8 cellular contexts compared by ENCODE assay signal in genomic region chr3:185935465-185936263, GRCh38. TPM values are rescaled to one million over a fixed set of nuclear protein-coding genes. Genes with fewer than 3 reads are reported as not detected.
DNase-seq lines count a peak whose midpoint lies in the region; ATAC-seq and TF ChIP-seq lines count a peak whose summit lies in the region.

No MANE protein-coding gene starts in this region.

- H3K4me3 Mint-ChIP-seq in CD14-positive monocyte (peak overlapping the region; percentile 100), naive B cell (peak overlapping the region; percentile 97 to 100 (median 100))
- peak overlapping the region; percentile 100 for H3K4me3 Mint-ChIP-seq in central memory CD8-positive, alpha-beta T cell

- no peak for ATAC-seq in central memory CD8-positive, alpha-beta T cell (replicated peaks; ENCODE audit: extremely low read depth, poor library complexity, severe bottlenecking)
- ATAC-seq in naive B cell (ENCODE audit: low read depth in 2 of 2) (no peak), HG02588 (IDR thresholded peaks at IDR 0.05; ENCODE audit: unreplicated experiment) (no peak)
- ATAC-seq in activated CD4-positive, CD25-positive, alpha-beta regulatory T cell treated with anti-CD3 and anti-CD28 coated beads, Interleukin-2, amount 50 U/mL, for 24 hours, result no peak

- H3K4me3 ChIP-seq in Jurkat, Clone E6-1 (ENCODE audit: low read length), result peak overlapping the region; percentile 100

- H3K27ac Mint-ChIP-seq in CD14-positive monocyte (peak overlapping the region; percentile 60 to 100 (median 100)), naive B cell (peak overlapping the region; percentile 99 to 100 (median 100))
- H3K27ac Mint-ChIP-seq in central memory CD8-positive, alpha-beta T cell (ENCODE audit: low read depth), result peak overlapping the region; percentile 99

- TF ChIP-seq CTCF in CD14-positive monocyte (IDR thresholded peaks at IDR 0.05), result no peak

- DNase-seq in CD14-positive monocyte (ENCODE audit: low spot score), result no peak
- DNase-seq in Jurkat, Clone E6-1 (ENCODE audit: low read depth, low spot score), result no peak
- DNase-seq in central memory CD8-positive, alpha-beta T cell (ENCODE audit: low spot score in 2 of 2), result no peak
- DNase-seq in naive B cell, result no peak
- DNase-seq in GM03348 (ENCODE audit: low spot score), result no peak
- DNase-seq in NCI-H2029 treated with DMSO at 0.1 percent for 48 hours (lab: John Stamatoyannopoulos, UW), result no peak

- peaks cover 56% of the 10 kb centered on the region for H3K4me1 Mint-ChIP-seq in CD14-positive monocyte
- H3K4me1 Mint-ChIP-seq in central memory CD8-positive, alpha-beta T cell, result peaks cover 66% of the 10 kb centered on the region
- peaks cover 49 to 62% (median 58%) of the 10 kb centered on the region in 3 donors for H3K4me1 Mint-ChIP-seq in naive B cell

- intact Hi-C loops in CD14-positive monocyte (cut with micrococcal nuclease), result loop anchor here (5.0 to 10.0 kb wide), 4 partner anchors 108 to 849 kb away; partner anchors contain the start of genes IGF2BP2 (in 2 of the 2), EIF4A2 (in 1 of the 2) and ETV5 (in 1 of the 2)

- peaks cover 16 to 24% of the 10 kb centered on the region in 2 donors for H3K36me3 Mint-ChIP-seq in CD14-positive monocyte
- H3K36me3 Mint-ChIP-seq in central memory CD8-positive, alpha-beta T cell (ENCODE audit: insufficient read depth), result peaks cover 44% of the 10 kb centered on the region
- H3K36me3 Mint-ChIP-seq in naive B cell, result peaks cover 15 to 20% of the 10 kb centered on the region in 2 donors

- H3K9me3 Mint-ChIP-seq in CD14-positive monocyte (peaks cover 0 to 5% (median 2%) of the 10 kb centered on the region in 7 donors), naive B cell (peaks cover 0 to 9% (median 0%) of the 10 kb centered on the region in 7 donors)
- H3K9me3 Mint-ChIP-seq in central memory CD8-positive, alpha-beta T cell, result no peaks in the 10 kb centered on the region

- H3K27me3 Mint-ChIP-seq in CD14-positive monocyte (ENCODE audit: low read depth in 3 of 3) (peaks cover 0 to 4% (median 0%) of the 10 kb centered on the region in 3 donors), naive B cell (no peaks in the 10 kb centered on the region)
- no peaks in the 10 kb centered on the region for H3K27me3 Mint-ChIP-seq in central memory CD8-positive, alpha-beta T cell

RNA-seq across cellular contexts. Expression of gene TRA2B, which starts 2.1 kb away (rescaled TPM):
- polyA plus RNA-seq in CD14-positive monocyte, result 100 to 1,000 TPM in 1 of 2 donors, 10 to 100 TPM in 1; 99.9 to 121 TPM
- polyA plus RNA-seq in Jurkat, Clone E6-1 (2012; ENCODE audit: insufficient read depth, insufficient read length), result 374 TPM
- polyA plus RNA-seq in naive B cell (ENCODE audit: low read depth in 6 of 6), result 100 to 1,000 TPM; 190 to 378 (median 318) TPM
